Comparison of ENCODE assay signal across 1 cellular context in genomic region chr21:45336535-45336810, GRCh38.
TF ChIP-seq lines count a peak whose summit lies in the region.

No MANE protein-coding gene starts in this region.

TF ChIP-seq in SK-N-SH, 30 proteins besides CTCF, POLR2A, EP300 and RAD21:
- TF ChIP-seq IRF3 (IDR thresholded peaks at IDR 0.05; ENCODE audit: low read depth, low read length) (no peak), TAF1 (IDR thresholded peaks at IDR 0.05; ENCODE audit: borderline replicate concordance, low read depth, low read length) (no peak), MXI1 (IDR thresholded peaks at IDR 0.05; ENCODE audit: low read depth, low read length) (no peak), GATA2 (CRISPR knock-in tag; IDR thresholded peaks at IDR 0.05) (no peak), JUND (IDR thresholded peaks at IDR 0.05) (no peak), RFX5 (IDR thresholded peaks at IDR 0.05; ENCODE audit: low read length) (no peak), NFIC (IDR thresholded peaks at IDR 0.05; ENCODE audit: borderline replicate concordance) (no peak), ELF1 (IDR thresholded peaks at IDR 0.05) (no peak), REST (IDR thresholded peaks at IDR 0.05; ENCODE audit: low read depth, low read length) (no peak), TEAD4 (IDR thresholded peaks at IDR 0.05; ENCODE audit: borderline replicate concordance, insufficient read depth) (no peak), FOSL2 (IDR thresholded peaks at IDR 0.05; ENCODE audit: borderline replicate concordance, low read depth) (no peak), RCOR1 (IDR thresholded peaks at IDR 0.05; ENCODE audit: low read length) (no peak), USF2 (IDR thresholded peaks at IDR 0.05; ENCODE audit: borderline replicate concordance, low read depth, low read length) (no peak), TCF12 (IDR thresholded peaks at IDR 0.05) (no peak), POLR2AphosphoS5 (IDR thresholded peaks at IDR 0.05; ENCODE audit: low read depth, low read length) (no peak), FOXM1 (IDR thresholded peaks at IDR 0.05; ENCODE audit: low read depth) (no peak)
- TF ChIP-seq, protein P1, sequence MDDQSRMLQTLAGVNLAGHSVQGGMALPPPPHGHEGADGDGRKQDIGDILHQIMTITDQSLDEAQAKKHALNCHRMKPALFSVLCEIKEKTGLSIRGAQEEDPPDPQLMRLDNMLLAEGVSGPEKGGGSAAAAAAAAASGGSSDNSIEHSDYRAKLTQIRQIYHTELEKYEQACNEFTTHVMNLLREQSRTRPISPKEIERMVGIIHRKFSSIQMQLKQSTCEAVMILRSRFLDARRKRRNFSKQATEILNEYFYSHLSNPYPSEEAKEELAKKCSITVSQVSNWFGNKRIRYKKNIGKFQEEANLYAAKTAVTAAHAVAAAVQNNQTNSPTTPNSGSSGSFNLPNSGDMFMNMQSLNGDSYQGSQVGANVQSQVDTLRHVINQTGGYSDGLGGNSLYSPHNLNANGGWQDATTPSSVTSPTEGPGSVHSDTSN (IDR thresholded peaks at IDR 0.05), result no peak
